Comparison of ENCODE assay signal across 14 cellular contexts in the genomic region with DNA sequence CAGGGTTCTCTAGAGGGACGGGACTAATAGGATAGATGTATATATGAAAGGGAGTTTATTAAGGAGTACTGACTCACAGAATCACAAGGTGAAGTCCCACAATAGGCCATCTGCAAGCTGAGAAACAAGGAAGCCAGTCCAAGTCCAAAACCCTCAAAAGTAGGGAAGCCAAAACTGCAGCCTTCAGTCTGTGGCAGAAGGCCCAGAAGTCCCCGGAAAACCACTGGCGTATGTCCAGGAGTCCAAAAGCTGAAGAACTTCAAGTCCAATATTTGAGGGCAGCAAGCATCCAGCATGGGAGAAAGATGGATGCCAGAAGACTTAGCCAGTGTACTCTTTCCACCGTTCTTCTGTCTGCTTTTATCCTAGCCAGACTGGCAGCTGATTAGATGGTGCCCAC.
DNase-seq lines count a peak whose midpoint lies in the region; TF ChIP-seq lines count a peak whose summit lies in the region.
"Had no signal": no experiment of that assay in that cellular context is flagged by ENCODE, and none has a peak within 500 bp of the region (broad histone marks: within the 10 kb centered on the region; RNA-seq: fewer than 3 reads in every experiment).

No MANE protein-coding gene starts in this region.

- no peak overlapping the region for H3K27ac Mint-ChIP-seq in activated T-helper 2 cell treated with anti-CD3 and anti-CD28 coated beads, Interferon-gamma antibody, Interleukin-2, Interleukin-4, amounts not matched to agents 10 μg/mL and 5 μg/mL and 100 μg/mL, durations not matched to agents 14 hours and 24 hours and 36 hours
- H3K27ac Mint-ChIP-seq: B cell; CD4-positive, CD25-positive, alpha-beta regulatory T cell; CD8-positive, alpha-beta T cell; HFFc6 had no signal

- H3K4me1 Mint-ChIP-seq in activated T-helper 2 cell treated with anti-CD3 and anti-CD28 coated beads, Interferon-gamma antibody, Interleukin-2, Interleukin-4, amounts not matched to agents 10 μg/mL and 5 μg/mL and 100 μg/mL, durations not matched to agents 14 hours and 24 hours and 36 hours (ENCODE audit: low read depth), result no peaks in the 10 kb centered on the region
- H3K4me1 Mint-ChIP-seq: B cell; CD4-positive, CD25-positive, alpha-beta regulatory T cell had no signal

- no peak overlapping the region for H3K4me3 Mint-ChIP-seq in activated T-helper 2 cell treated with anti-CD3 and anti-CD28 coated beads, Interferon-gamma antibody, Interleukin-2, Interleukin-4, amounts not matched to agents 10 μg/mL and 5 μg/mL and 100 μg/mL, durations not matched to agents 14 hours and 24 hours and 36 hours (ENCODE audit: low read depth)
- H3K4me3 Mint-ChIP-seq: B cell; CD4-positive, CD25-positive, alpha-beta regulatory T cell; CD8-positive, alpha-beta T cell; HFFc6 had no signal

- no peak for TF ChIP-seq CTCF in GM10266 (IDR thresholded peaks at IDR 0.05; ENCODE audit: control insufficient read depth, insufficient read depth, low read depth, missing control alignments)

- peaks cover 13% of the 10 kb centered on the region for H3K9me3 Mint-ChIP-seq in activated T-helper 2 cell treated with anti-CD3 and anti-CD28 coated beads, Interferon-gamma antibody, Interleukin-2, Interleukin-4, amounts not matched to agents 10 μg/mL and 5 μg/mL and 100 μg/mL, durations not matched to agents 14 hours and 24 hours and 36 hours

- peak; percentile 53 for DNase-seq in cerebellar cortex (ENCODE audit: low spot score)
- peak; percentile 16 for DNase-seq in medulla oblongata (ENCODE audit: extremely low spot score)
- DNase-seq in pons (ENCODE audit: low spot score), result peak; percentile 38
- DNase-seq in activated T-helper 2 cell treated with anti-CD3 and anti-CD28 coated beads, Interferon-gamma antibody, Interleukin-2, Interleukin-4, amounts not matched to agents 10 μg/mL and 5 μg/mL and 100 μg/mL, durations not matched to agents 14 hours and 24 hours and 36 hours (ENCODE audit: low spot score), result no peak
- no peak for DNase-seq in cardiac septum (ENCODE audit: low spot score)
- DNase-seq in GM10266 (ENCODE audit: extremely low spot score), result no peak
- DNase-seq: CD4-positive, CD25-positive, alpha-beta regulatory T cell; CD8-positive, alpha-beta T cell; DMS79; EL; GF-D8; GOT3; HFFc6 had no signal

- no peaks in the 10 kb centered on the region for H3K27me3 Mint-ChIP-seq in activated T-helper 2 cell treated with anti-CD3 and anti-CD28 coated beads, Interferon-gamma antibody, Interleukin-2, Interleukin-4, amounts not matched to agents 10 μg/mL and 5 μg/mL and 100 μg/mL, durations not matched to agents 14 hours and 24 hours and 36 hours (ENCODE audit: low read depth)
- H3K27me3 Mint-ChIP-seq: B cell; CD4-positive, CD25-positive, alpha-beta regulatory T cell had no signal

- intact Hi-C loops in activated T-helper 2 cell treated with anti-CD3 and anti-CD28 coated beads, Interferon-gamma antibody, Interleukin-2, Interleukin-4, amounts not matched to agents 10 μg/mL and 5 μg/mL and 100 μg/mL, durations not matched to agents 14 hours and 24 hours and 36 hours (cut with micrococcal nuclease), result no loop called here
- intact Hi-C loops in cardiac septum (cut with DNase I), result no loop called here

- no peaks in the 10 kb centered on the region for H3K36me3 Mint-ChIP-seq in activated T-helper 2 cell treated with anti-CD3 and anti-CD28 coated beads, Interferon-gamma antibody, Interleukin-2, Interleukin-4, amounts not matched to agents 10 μg/mL and 5 μg/mL and 100 μg/mL, durations not matched to agents 14 hours and 24 hours and 36 hours (ENCODE audit: low read depth)
- H3K36me3 Mint-ChIP-seq: CD4-positive, CD25-positive, alpha-beta regulatory T cell; CD8-positive, alpha-beta T cell had no signal

Comparison
In these comparisons a context has a peak if more than half of its experiments do, and no peak if none do; other contexts are left out.
1. DNase-seq: peak in cerebellar cortex (single experiment), medulla oblongata (single experiment) and pons (single experiment); none in activated T-helper 2 cell treated with anti-CD3 and anti-CD28 coated beads, Interferon-gamma antibody, Interleukin-2, Interleukin-4, amounts not matched to agents 10 μg/mL and 5 μg/mL and 100 μg/mL, durations not matched to agents 14 hours and 24 hours and 36 hours (single experiment), cardiac septum (single experiment) and GM10266 (single experiment).